In the genomic region with DNA sequence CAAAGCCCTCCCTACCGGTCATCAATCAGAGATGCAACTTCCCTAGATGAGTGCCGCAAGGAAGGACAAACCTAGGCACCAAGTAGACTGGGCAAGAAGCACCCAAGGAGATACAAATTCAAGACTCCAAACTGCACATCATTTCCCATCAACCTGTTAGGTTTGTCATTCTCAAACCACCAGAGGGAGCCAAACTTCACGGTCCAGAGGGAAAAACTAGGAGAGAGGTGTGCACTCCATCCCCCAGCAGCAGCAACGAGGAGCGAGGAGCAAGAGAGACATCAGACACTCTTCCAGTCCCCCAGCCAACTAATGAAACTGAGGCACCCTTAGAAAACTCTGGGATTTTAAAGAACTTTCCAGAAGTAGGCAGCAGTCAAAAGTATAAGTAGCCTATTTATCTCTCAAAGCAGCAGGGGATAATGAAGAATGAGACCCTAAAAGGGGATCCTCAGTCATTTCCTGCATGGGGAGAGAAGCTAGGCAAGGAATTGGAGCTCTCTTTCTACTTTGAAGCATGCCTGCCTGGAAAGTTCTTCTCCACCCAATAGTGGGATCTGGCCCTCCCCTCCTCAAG, we compare ENCODE assay signal across 8 cellular contexts.
A peak's percentile ranks its signal among the peaks of the same experiment; 100 is the strongest.
DNase-seq lines count a peak whose midpoint lies in the region; ATAC-seq lines count a peak whose summit lies in the region.

No MANE protein-coding gene starts in this region.

- H3K4me2 ChIP-seq in BLaER1 treated with 17β-estradiol and CSF1 and Interleukin-3, amounts not matched to agents 10 nM and 100 nM, result peak overlapping the region in 7 of 11 experiments; percentile 11 to 95 (median 80); a peak in 12 of 22 replicates

- no peak overlapping the region for H3K9ac ChIP-seq in BLaER1 treated with 17β-estradiol and CSF1 and Interleukin-3, amounts not matched to agents 10 nM and 100 nM

- ATAC-seq in GM21528 (IDR thresholded peaks at IDR 0.05; ENCODE audit: low FRiP score, unreplicated experiment), result peak; percentile 59

- H3K9me3 ChIP-seq in BLaER1 treated with 17β-estradiol and CSF1 and Interleukin-3, amounts not matched to agents 10 nM and 100 nM (replicated peaks in 1 of 11), result peaks cover 0 to 12% (median 5%) of the 10 kb centered on the region in 11 experiments; a peak in 5 of 22 replicates

- DNase-seq in NCI-H1436 treated with DMSO at 0.1 percent for 48 hours (lab: John Stamatoyannopoulos, UW) (peak; percentile 41), T-helper 2 cell (peak in 4 of 5 experiments; percentile 24 to 75 (median 28)), astrocyte of the hippocampus (ENCODE audit: low read depth, low spot score) (peak; percentile 80), iPS DF 4.7 (ENCODE audit: extremely low read depth, low spot score) (peak; percentile 64), GOT3 (lab: John Stamatoyannopoulos, UW) (no peak)
- peak; percentile 68 for DNase-seq in stimulated activated CD4-positive, alpha-beta T cell treated with anti-CD3 and anti-CD28 coated beads, Interleukin-15, amount 100 ng/mL, for 24 hours

- H3K27ac ChIP-seq in BLaER1 treated with 17β-estradiol and CSF1 and Interleukin-3, amounts not matched to agents 10 nM and 100 nM, result no peak overlapping the region

- no peak overlapping the region for H3K4me3 ChIP-seq in BLaER1 treated with 17β-estradiol and CSF1 and Interleukin-3, amounts not matched to agents 10 nM and 100 nM

- H4K20me1 ChIP-seq in BLaER1 treated with 17β-estradiol and CSF1 and Interleukin-3, amounts not matched to agents 10 nM and 100 nM, result no peaks in the 10 kb centered on the region

- H3K27me3 ChIP-seq in BLaER1 treated with 17β-estradiol and CSF1 and Interleukin-3, amounts not matched to agents 10 nM and 100 nM, result no peaks in the 10 kb centered on the region

- H3K36me3 ChIP-seq in BLaER1 treated with 17β-estradiol and CSF1 and Interleukin-3, amounts not matched to agents 10 nM and 100 nM, result no peaks in the 10 kb centered on the region

- peaks cover 29 to 53% (median 50%) of the 10 kb centered on the region in 10 experiments for H3K4me1 ChIP-seq in BLaER1 treated with 17β-estradiol and CSF1 and Interleukin-3, amounts not matched to agents 10 nM and 100 nM
